In genomic region chr18:12532661-12533060, GRCh38 we compare ENCODE assay signal across 17 cellular contexts.
DNase-seq lines count a peak whose midpoint lies in the region; ATAC-seq and TF ChIP-seq lines count a peak whose summit lies in the region.
"Had no signal": no experiment of that assay in that cellular context is flagged by ENCODE, and none has a peak within 500 bp of the region (broad histone marks: within the 10 kb centered on the region; RNA-seq: fewer than 3 reads in every experiment).

No MANE protein-coding gene starts in this region.

- H3K4me1 Mint-ChIP-seq in T-helper 17 cell, result peaks cover 2% of the 10 kb centered on the region
- peaks cover 32% of the 10 kb centered on the region for H3K4me1 Mint-ChIP-seq in nephron progenitor cell
- H3K4me1 Mint-ChIP-seq in MCF 10A (ENCODE audit: insufficient read depth, unreplicated experiment), result peaks cover 12% of the 10 kb centered on the region
- no peaks in the 10 kb centered on the region for H3K4me1 Mint-ChIP-seq in stimulated activated naive CD8-positive, alpha-beta T cell treated with anti-CD3 and anti-CD28 coated beads, Interleukin-15, amount 100 ng/mL, for 72 hours
- H3K4me1 Mint-ChIP-seq: CD14-positive monocyte, GM23338 had no signal

- peaks cover 15% of the 10 kb centered on the region for H3K4me1 ChIP-seq in HEK293 (ENCODE audit: control insufficient read depth, insufficient read depth, low read length)
- H3K4me1 ChIP-seq in gastrocnemius medialis, result peaks cover 9% of the 10 kb centered on the region in 2 donors
- H3K4me1 ChIP-seq: BLaER1 had no signal

- TF ChIP-seq CTCF in HEK293 (tag by site-specific recombination; IDR thresholded peaks at IDR 0.05) (no peak), nephron progenitor cell (IDR thresholded peaks at IDR 0.05) (no peak), MCF 10A (IDR thresholded peaks at IDR 0.05; ENCODE audit: unreplicated experiment) (no peak), gastrocnemius medialis (IDR thresholded peaks at IDR 0.05 in 4 of 5, conservative IDR thresholded peaks at IDR 0.05 in 1 of 5) (no peak)

- CTCF ChIA-PET in HEK293 (lab: Yijun Ruan, JAX) (interaction anchor here (0.8 to 2.1 kb wide), 6 partner anchors 10 to 140 kb away, joined by 3 to 7 read pairs (median 4); no protein-coding TSS in a partner anchor), MCF 10A (lab: Yijun Ruan, JAX) (interaction anchor here (1.4 kb wide), 1 partner anchor 127 kb away, joined by 3 read pairs; no protein-coding TSS in a partner anchor)

- ATAC-seq in T-helper 17 cell, result no peak
- no peak for ATAC-seq in stimulated activated naive CD8-positive, alpha-beta T cell treated with anti-CD3 and anti-CD28 coated beads, Interleukin-15, amount 100 ng/mL, for 72 hours
- no peak for ATAC-seq in gastrocnemius medialis
- ATAC-seq: GM23338, HCT116 had no signal

- H3K4me3 Mint-ChIP-seq in T-helper 17 cell (no peak overlapping the region), nephron progenitor cell (no peak overlapping the region), MCF 10A (ENCODE audit: unreplicated experiment) (no peak overlapping the region)
- no peak overlapping the region for H3K4me3 Mint-ChIP-seq in stimulated activated naive CD8-positive, alpha-beta T cell treated with anti-CD3 and anti-CD28 coated beads, Interleukin-15, amount 100 ng/mL, for 72 hours
- H3K4me3 Mint-ChIP-seq: CD14-positive monocyte; CD4-positive, alpha-beta memory T cell; GM23338 had no signal

- TF ChIP-seq POLR2A in gastrocnemius medialis (IDR thresholded peaks at IDR 0.05), result no peak

- intact Hi-C loops in MCF 10A (cut with micrococcal nuclease) (no loop called here), gastrocnemius medialis (cut with DNase I; ENCODE audit: low total_unique reads) (no loop called here)

- no peaks in the 10 kb centered on the region for H3K36me3 ChIP-seq in HEK293 (ENCODE audit: control insufficient read depth in 2 of 2, insufficient read depth in 1 of 2, low read length in 2 of 2)
- H3K36me3 ChIP-seq in gastrocnemius medialis, result no peaks in the 10 kb centered on the region
- H3K36me3 ChIP-seq: BLaER1 had no signal

- peaks cover 4% of the 10 kb centered on the region for H3K36me3 Mint-ChIP-seq in T-helper 17 cell (ENCODE audit: low read depth)
- peaks cover 5% of the 10 kb centered on the region for H3K36me3 Mint-ChIP-seq in nephron progenitor cell (ENCODE audit: low read depth)
- peaks cover 5% of the 10 kb centered on the region for H3K36me3 Mint-ChIP-seq in MCF 10A (ENCODE audit: insufficient read depth, unreplicated experiment)
- H3K36me3 Mint-ChIP-seq: CD14-positive monocyte; CD4-positive, alpha-beta memory T cell had no signal

- H3K9me3 Mint-ChIP-seq in nephron progenitor cell (no peaks in the 10 kb centered on the region), MCF 10A (ENCODE audit: unreplicated experiment) (no peaks in the 10 kb centered on the region)
- H3K9me3 Mint-ChIP-seq in stimulated activated naive CD8-positive, alpha-beta T cell treated with anti-CD3 and anti-CD28 coated beads, Interleukin-15, amount 100 ng/mL, for 72 hours, result no peaks in the 10 kb centered on the region
- H3K9me3 Mint-ChIP-seq: CD4-positive, alpha-beta memory T cell; GM23338 had no signal

- H3K27ac Mint-ChIP-seq in T-helper 17 cell (peak overlapping the region; percentile 83), nephron progenitor cell (peak overlapping the region; percentile 11), MCF 10A (ENCODE audit: low read depth, unreplicated experiment) (no peak overlapping the region)
- no peak overlapping the region for H3K27ac Mint-ChIP-seq in stimulated activated naive CD8-positive, alpha-beta T cell treated with anti-CD3 and anti-CD28 coated beads, Interleukin-15, amount 100 ng/mL, for 72 hours
- H3K27ac Mint-ChIP-seq: CD14-positive monocyte, GM23338 had no signal

- no peaks in the 10 kb centered on the region for H3K9me3 ChIP-seq in HEK293 (ENCODE audit: control insufficient read depth, insufficient read depth, low read depth, low read length)
- no peaks in the 10 kb centered on the region for H3K9me3 ChIP-seq in T-helper 17 cell (ENCODE audit: control insufficient read depth, low read length, poor library complexity, severe bottlenecking)
- no peaks in the 10 kb centered on the region for H3K9me3 ChIP-seq in gastrocnemius medialis
- H3K9me3 ChIP-seq: BLaER1 had no signal

- in situ Hi-C loops in gastrocnemius medialis (cut with MboI; ENCODE audit: low sequenced_read_pairs in 4 of 4), result loop anchor here in 2 of 4 donors (10.0 to 25.0 kb wide), 2 partner anchors 102 to 105 kb away; no protein-coding TSS in a partner anchor

- no peaks in the 10 kb centered on the region for H3K27me3 ChIP-seq in gastrocnemius medialis
- H3K27me3 ChIP-seq: BLaER1 had no signal

- POLR2A ChIA-PET in HEK293 (lab: Yijun Ruan, JAX) (no interaction called here), MCF 10A (lab: Yijun Ruan, JAX) (no interaction called here)

- H3K27ac ChIP-seq in HEK293 (ENCODE audit: extremely low read depth, low read depth, low read length) (no peak overlapping the region), gastrocnemius medialis (peak overlapping the region in 1 of 4 donors; percentile 17)
- H3K27ac ChIP-seq: BLaER1 had no signal

- H3K4me3 ChIP-seq in HEK293 (ENCODE audit: low read depth, low read length) (no peak overlapping the region), gastrocnemius medialis (no peak overlapping the region)
- H3K4me3 ChIP-seq: BLaER1, GM23338 had no signal

- DNase-seq in T-helper 17 cell (no peak), nephron progenitor cell (no peak), MCF 10A (ENCODE audit: unreplicated experiment) (no peak), globus pallidus (ENCODE audit: low spot score) (no peak), gastrocnemius medialis (no peak)
- DNase-seq in stimulated activated naive CD8-positive, alpha-beta T cell treated with anti-CD3 and anti-CD28 coated beads, Interleukin-15, amount 100 ng/mL, for 72 hours, result no peak
- DNase-seq: 8988T; CD4-positive, alpha-beta memory T cell; DMS153; DMS79; GDM1; H7 had no signal

- BruUV-seq in MCF 10A (replicated peaks; lab: Mats Ljungman, UMichigan), result no TSS peak

- H3K27me3 Mint-ChIP-seq in T-helper 17 cell, result no peaks in the 10 kb centered on the region
- no peaks in the 10 kb centered on the region for H3K27me3 Mint-ChIP-seq in nephron progenitor cell (ENCODE audit: low read depth, poor library complexity)
- no peaks in the 10 kb centered on the region for H3K27me3 Mint-ChIP-seq in MCF 10A (ENCODE audit: insufficient read depth, unreplicated experiment)
- H3K27me3 Mint-ChIP-seq in stimulated activated naive CD8-positive, alpha-beta T cell treated with anti-CD3 and anti-CD28 coated beads, Interleukin-15, amount 100 ng/mL, for 72 hours, result no peaks in the 10 kb centered on the region

TF ChIP-seq in HEK293, 187 proteins besides CTCF, POLR2A, EP300 and RAD21 (continues in another document):
- TF ChIP-seq PRDM6 (tag by site-specific recombination; IDR thresholded peaks at IDR 0.05), result peak; percentile 22; the same call in 1 of the 2 replicates
- no peak for TF ChIP-seq ZNF843 (tag by site-specific recombination; IDR thresholded peaks at IDR 0.05)
- TF ChIP-seq PRDM10 (tag by site-specific recombination; IDR thresholded peaks at IDR 0.05), result no peak
- TF ChIP-seq KLF9 (tag by site-specific recombination; IDR thresholded peaks at IDR 0.05; ENCODE audit: low read depth), result no peak
- TF ChIP-seq ZNF776 (tag by site-specific recombination; IDR thresholded peaks at IDR 0.05; ENCODE audit: borderline replicate concordance), result no peak
- peak; percentile 73 for TF ChIP-seq PRDM1 (tag by site-specific recombination; IDR thresholded peaks at IDR 0.05)

Comparison
In these comparisons a context has a peak if more than half of its experiments do, and no peak if none do; other contexts are left out.
1. H3K27ac Mint-ChIP-seq: peak in T-helper 17 cell (single experiment) and nephron progenitor cell (single experiment); none in MCF 10A (single experiment) and stimulated activated naive CD8-positive, alpha-beta T cell treated with anti-CD3 and anti-CD28 coated beads, Interleukin-15, amount 100 ng/mL, for 72 hours (0 of 2).